Comparison of ENCODE assay signal across 19 cellular contexts in the genomic region with DNA sequence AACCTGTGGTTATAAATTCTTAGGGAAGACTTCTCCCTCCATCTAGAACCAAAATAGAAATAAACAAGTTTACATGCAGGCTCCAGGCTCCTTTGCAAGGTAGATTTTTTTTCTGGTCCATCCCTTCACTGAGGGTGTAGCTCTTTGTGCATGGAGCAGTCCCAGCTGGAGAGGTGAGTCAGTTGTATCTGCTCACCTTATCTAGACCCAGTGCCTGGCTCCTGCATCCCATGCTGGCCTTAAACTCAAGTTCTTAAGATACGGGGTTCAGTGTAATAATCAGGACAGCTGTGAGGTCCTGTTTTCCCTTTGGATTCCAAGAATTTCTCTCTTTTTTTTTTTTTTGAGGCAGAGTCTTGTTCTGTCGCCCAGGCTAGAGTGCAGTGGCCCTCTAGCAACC. TPM values are rescaled to one million over a fixed set of nuclear protein-coding genes. Genes with fewer than 3 reads are reported as not detected.
DNase-seq lines count a peak whose midpoint lies in the region; ATAC-seq, FAIRE-seq and TF ChIP-seq lines count a peak whose summit lies in the region.
"Had no signal": no experiment of that assay in that cellular context is flagged by ENCODE, and none has a peak within 500 bp of the region (broad histone marks: within the 10 kb centered on the region; RNA-seq: fewer than 3 reads in every experiment).

No MANE protein-coding gene starts in this region.

- H3K4me1 ChIP-seq in K562 (replicated peaks in 1 of 2; ENCODE audit: control insufficient read depth in 2 of 2, insufficient read depth in 2 of 2, low read length in 2 of 2) (no peaks in the 10 kb centered on the region), OCI-LY7 (ENCODE audit: insufficient read depth, low read length, poor library complexity, severe bottlenecking) (no peaks in the 10 kb centered on the region)
- H3K4me1 ChIP-seq: A549, Caco-2 had no signal

- H3K9me3 ChIP-seq in K562 (replicated peaks; ENCODE audit: control insufficient read depth, insufficient read depth, low read depth, low read length) (no peaks in the 10 kb centered on the region), OCI-LY7 (ENCODE audit: low read length) (no peaks in the 10 kb centered on the region)
- H3K9me3 ChIP-seq: A549, Caco-2 had no signal

- TF ChIP-seq EP300 in K562 (IDR thresholded peaks at IDR 0.05; ENCODE audit: low read length) = no peak

- no peak overlapping the region for H3K4me3 Mint-ChIP-seq in T-helper 2 cell treated with Interferon-gamma antibody and Interleukin-4, amounts not matched to agents 5 μg/mL and 100 μg/mL, for 36 hours
- H3K4me3 Mint-ChIP-seq in activated T-cell treated with anti-CD3 and anti-CD28 coated beads, Interleukin-2, amount 50 U/mL, for 24 hours = peak overlapping the region; percentile 44
- H3K4me3 Mint-ChIP-seq in activated T-cell treated with anti-CD3 and anti-CD28 coated beads, Interleukin-2, amount 50 U/mL, for 4 hours = no peak overlapping the region
- H3K4me3 Mint-ChIP-seq in activated T-helper 17 cell treated with anti-CD3 and anti-CD28 coated beads, Interleukin-2, amount 50 U/mL, for 72 hours = no peak overlapping the region
- H3K4me3 Mint-ChIP-seq: CD4-positive, alpha-beta T cell; GM23338 had no signal

- TF ChIP-seq RAD21 in K562 (CRISPR knock-in tag; conservative IDR thresholded peaks at IDR 0.05 in 1 of 2, IDR thresholded peaks at IDR 0.05 in 1 of 2) = no peak

- H3K4me1 Mint-ChIP-seq in T-helper 2 cell treated with Interferon-gamma antibody and Interleukin-4, amounts not matched to agents 5 μg/mL and 100 μg/mL, for 36 hours (ENCODE audit: low read depth) = peaks cover 27% of the 10 kb centered on the region
- H3K4me1 Mint-ChIP-seq in activated T-cell treated with anti-CD3 and anti-CD28 coated beads, Interleukin-2, amount 50 U/mL, for 24 hours (ENCODE audit: low read depth) = peaks cover 68% of the 10 kb centered on the region
- peaks cover 19% of the 10 kb centered on the region for H3K4me1 Mint-ChIP-seq in activated T-cell treated with anti-CD3 and anti-CD28 coated beads, Interleukin-2, amount 50 U/mL, for 4 hours (ENCODE audit: low read depth)
- no peaks in the 10 kb centered on the region for H3K4me1 Mint-ChIP-seq in activated T-helper 17 cell treated with anti-CD3 and anti-CD28 coated beads, Interleukin-2, amount 50 U/mL, for 72 hours
- H3K4me1 Mint-ChIP-seq: GM23338 had no signal

- H3K9ac ChIP-seq in K562 (ENCODE audit: insufficient read depth in 1 of 2, low read depth in 2 of 2, low read length in 2 of 2) = no peak overlapping the region

- TF ChIP-seq CTCF in K562 (IDR thresholded peaks at IDR 0.05 in 2 of 3, conservative IDR thresholded peaks at IDR 0.05 in 1 of 3; ENCODE audit: insufficient read depth in 2 of 3, low read depth in 1 of 3, low read length in 3 of 3) = no peak
- TF ChIP-seq CTCF in OCI-LY7 (conservative IDR thresholded peaks at IDR 0.05; ENCODE audit: low read length) = no peak

- peak overlapping the region; percentile 10 for H3K27ac Mint-ChIP-seq in T-helper 2 cell treated with Interferon-gamma antibody and Interleukin-4, amounts not matched to agents 5 μg/mL and 100 μg/mL, for 36 hours
- H3K27ac Mint-ChIP-seq in activated T-cell treated with anti-CD3 and anti-CD28 coated beads, Interleukin-2, amount 50 U/mL, for 24 hours = peak overlapping the region; percentile 97
- peak overlapping the region; percentile 35 for H3K27ac Mint-ChIP-seq in activated T-helper 17 cell treated with anti-CD3 and anti-CD28 coated beads, Interleukin-2, amount 50 U/mL, for 72 hours
- H3K27ac Mint-ChIP-seq: CD4-positive, alpha-beta T cell; GM23338 had no signal

- H4K20me1 ChIP-seq in K562 (replicated peaks; ENCODE audit: control insufficient read depth, insufficient read depth, low read length) = no peaks in the 10 kb centered on the region
- H4K20me1 ChIP-seq in OCI-LY7 (ENCODE audit: insufficient read depth, low read length) = no peaks in the 10 kb centered on the region

- in situ Hi-C loops in K562 (cut with MboI) = no loop called here

- no peaks in the 10 kb centered on the region for H3K9me3 Mint-ChIP-seq in T-helper 2 cell treated with Interferon-gamma antibody and Interleukin-4, amounts not matched to agents 5 μg/mL and 100 μg/mL, for 36 hours
- no peaks in the 10 kb centered on the region for H3K9me3 Mint-ChIP-seq in activated T-cell treated with anti-CD3 and anti-CD28 coated beads, Interleukin-2, amount 50 U/mL, for 24 hours
- H3K9me3 Mint-ChIP-seq in activated T-cell treated with anti-CD3 and anti-CD28 coated beads, Interleukin-2, amount 50 U/mL, for 4 hours = no peaks in the 10 kb centered on the region
- H3K9me3 Mint-ChIP-seq in activated T-helper 17 cell treated with anti-CD3 and anti-CD28 coated beads, Interleukin-2, amount 50 U/mL, for 72 hours = no peaks in the 10 kb centered on the region
- H3K9me3 Mint-ChIP-seq: CD4-positive, alpha-beta T cell; GM23338 had no signal

- BruUV-seq in K562 (replicated peaks; lab: Mats Ljungman, UMichigan) (no TSS peak), OCI-LY7 (replicated peaks; lab: Mats Ljungman, UMichigan) (no TSS peak)

- no peaks in the 10 kb centered on the region for H3K9me2 ChIP-seq in OCI-LY7 (ENCODE audit: insufficient read depth, low read length)

- peaks cover 68% of the 10 kb centered on the region for H3K36me3 Mint-ChIP-seq in T-helper 2 cell treated with Interferon-gamma antibody and Interleukin-4, amounts not matched to agents 5 μg/mL and 100 μg/mL, for 36 hours (ENCODE audit: low read depth)
- H3K36me3 Mint-ChIP-seq in activated T-cell treated with anti-CD3 and anti-CD28 coated beads, Interleukin-2, amount 50 U/mL, for 24 hours (ENCODE audit: low read depth) = peaks cover 95% of the 10 kb centered on the region
- peaks cover 42% of the 10 kb centered on the region for H3K36me3 Mint-ChIP-seq in activated T-cell treated with anti-CD3 and anti-CD28 coated beads, Interleukin-2, amount 50 U/mL, for 4 hours (ENCODE audit: insufficient read depth)
- H3K36me3 Mint-ChIP-seq in activated T-helper 17 cell treated with anti-CD3 and anti-CD28 coated beads, Interleukin-2, amount 50 U/mL, for 72 hours (ENCODE audit: low read depth) = peaks cover 97% of the 10 kb centered on the region

- H3K4me2 ChIP-seq in K562 (ENCODE audit: insufficient read depth, low read length) (no peak overlapping the region), OCI-LY7 (ENCODE audit: low read length) (no peak overlapping the region)
- H3K4me2 ChIP-seq: A549, GM23338 had no signal

- no peaks in the 10 kb centered on the region for H3K27me3 Mint-ChIP-seq in T-helper 2 cell treated with Interferon-gamma antibody and Interleukin-4, amounts not matched to agents 5 μg/mL and 100 μg/mL, for 36 hours (ENCODE audit: low read depth)
- no peaks in the 10 kb centered on the region for H3K27me3 Mint-ChIP-seq in activated T-cell treated with anti-CD3 and anti-CD28 coated beads, Interleukin-2, amount 50 U/mL, for 24 hours
- H3K27me3 Mint-ChIP-seq in activated T-cell treated with anti-CD3 and anti-CD28 coated beads, Interleukin-2, amount 50 U/mL, for 4 hours (ENCODE audit: low read depth) = no peaks in the 10 kb centered on the region
- no peaks in the 10 kb centered on the region for H3K27me3 Mint-ChIP-seq in activated T-helper 17 cell treated with anti-CD3 and anti-CD28 coated beads, Interleukin-2, amount 50 U/mL, for 72 hours
- H3K27me3 Mint-ChIP-seq: CD4-positive, alpha-beta T cell had no signal

- ATAC-seq in activated T-cell treated with anti-CD3 and anti-CD28 coated beads, Interleukin-2, amount 50 U/mL, for 4 hours = no peak
- ATAC-seq in activated T-helper 17 cell treated with anti-CD3 and anti-CD28 coated beads, Interleukin-2, amount 50 U/mL, for 72 hours (replicated peaks) = no peak
- ATAC-seq in K562 = peak; percentile 61
- ATAC-seq: A549, GM23338 had no signal

- H3K27ac ChIP-seq in K562 (ENCODE audit: extremely low read depth, low read depth, low read length) (no peak overlapping the region), OCI-LY7 (ENCODE audit: low read depth, low read length, poor library complexity, severe bottlenecking) (no peak overlapping the region)
- H3K27ac ChIP-seq: 22Rv1, A549, C4-2B had no signal

- intact Hi-C loops in K562 (cut with micrococcal nuclease) = no loop called here
- intact Hi-C loops in OCI-LY7 (cut with micrococcal nuclease; ENCODE audit: unreplicated experiment) = no loop called here

- 0 out of 3 replicates have a peak, but pooled peaks cover under 1% of the 10 kb centered on the region for H3K79me2 ChIP-seq in K562 (ENCODE audit: control insufficient read depth, insufficient read depth, low read length)
- no peaks in the 10 kb centered on the region for H3K79me2 ChIP-seq in OCI-LY7 (ENCODE audit: insufficient read depth, low read depth, low read length)

- FAIRE-seq in K562 (lab: Jason Lieb, UNC) = no peak
- FAIRE-seq: A549, D721Med, G401.6, GM12891, H54 had no signal

- H3K4me3 ChIP-seq in K562 (no peak overlapping the region), OCI-LY7 (ENCODE audit: low read depth, low read length, poor library complexity, severe bottlenecking) (no peak overlapping the region)
- H3K4me3 ChIP-seq: A549, GM23338 had no signal

- no peak for TF ChIP-seq POLR2A in K562 (conservative IDR thresholded peaks at IDR 0.05)

- no peak overlapping the region for H2AFZ ChIP-seq in K562 (ENCODE audit: low read depth, low read length)
- H2AFZ ChIP-seq in OCI-LY7 (ENCODE audit: low read length) = no peak overlapping the region
- H2AFZ ChIP-seq: GM23338 had no signal

- DNase-seq in T-helper 2 cell treated with Interferon-gamma antibody and Interleukin-4, amounts not matched to agents 5 μg/mL and 100 μg/mL, for 36 hours (ENCODE audit: low spot score) = no peak
- DNase-seq in T-helper 2 cell = no peak
- no peak for DNase-seq in activated T-cell treated with anti-CD3 and anti-CD28 coated beads, Interleukin-2, amount 50 U/mL, for 24 hours
- no peak for DNase-seq in activated T-cell treated with anti-CD3 and anti-CD28 coated beads, Interleukin-2, amount 50 U/mL, for 4 hours
- peak in 2 of 4 experiments; percentile 38 to 43 for DNase-seq in K562 (ENCODE audit: extremely low read depth in 1 of 4, low spot score in 3 of 4)
- no peak for DNase-seq in OCI-LY7 (ENCODE audit: low spot score)
- DNase-seq: AML-193; Caco-2; CD4-positive, alpha-beta T cell; HCEC 1CT had no signal

- H3K27me3 ChIP-seq in K562 (ENCODE audit: control insufficient read depth in 2 of 2, insufficient read depth in 2 of 2, low read length in 2 of 2) = no peaks in the 10 kb centered on the region

- H3K36me3 ChIP-seq in K562 (ENCODE audit: control insufficient read depth, insufficient read depth, low read length) (peaks cover 88% of the 10 kb centered on the region), OCI-LY7 (ENCODE audit: insufficient read depth, low read length) (peaks cover 90% of the 10 kb centered on the region)

- CTCF ChIA-PET in K562 (lab: Yijun Ruan, JAX; ENCODE audit: low intra/inter-chr PET ratio) (no interaction called here), OCI-LY7 (lab: Charles Lee; ENCODE audit: unreplicated experiment) (no interaction called here)

- no peaks in the 10 kb centered on the region for H3K9me1 ChIP-seq in K562 (ENCODE audit: control insufficient read depth, insufficient read depth, low read length)

- 43% methylated on average over 1 of the region's 2 CpGs for WGBS in K562 (ENCODE audit: insufficient coverage, low coverage, missing lambda C conversion rate)

- POLR2A ChIA-PET in K562 (lab: Yijun Ruan, JAX) = no interaction called here
- POLR2A ChIA-PET in OCI-LY7 (lab: Charles Lee) = no interaction called here

RNA-seq across cellular contexts. Expression of a gene that starts 14.8 kb away (rescaled TPM):
- total RNA-seq in activated T-cell treated with anti-CD3 and anti-CD28 coated beads, Interleukin-2, amount 50 U/mL, for 4 hours = 100 to 1,000 TPM in 2 of 3 donors, 10 to 100 TPM in 1; 95.5 to 130 (median 114) TPM
- total RNA-seq in activated T-helper 17 cell treated with anti-CD3 and anti-CD28 coated beads, Interleukin-2, amount 50 U/mL, for 72 hours = 10 to 100 TPM; 65.8 to 70.3 TPM
- total RNA-seq in K562 (2011; cell fraction: chromatin; rRNA removed; ENCODE audit: low replicate concordance) = 208 and 240 TPM in 2 replicates
- 116 and 135 TPM in 2 replicates for total RNA-seq in K562 (2011; cell fraction: nucleolus; rRNA removed)
- total RNA-seq in K562 (2011; cell fraction: nucleoplasm; rRNA removed) = 161 and 192 TPM in 2 replicates
- total RNA-seq in K562 (2014; rRNA removed) = 29.0 and 32.3 TPM in 2 replicates
- total RNA-seq in K562 (2014; rRNA removed; fragmentation: Illumina TruSeq; extraction: Trizol) = 42.7 and 45.5 TPM in 2 replicates
- 27.8 and 30.9 TPM in 2 replicates for total RNA-seq in K562 (2015; rRNA removed; fragmentation: Illumina TruSeq; extraction: Trizol)
- 49.9 and 55.9 TPM in 2 replicates for total RNA-seq in K562 (2021)
- polyA plus RNA-seq in K562 (2011; rRNA removed) = 85.5 and 97.9 TPM in 2 replicates
- 57.3 and 65.6 TPM in 2 replicates for polyA plus RNA-seq in K562 (2011; cell fraction: cytosol; rRNA removed)
- polyA plus RNA-seq in K562 (2011; cell fraction: nucleus; rRNA removed) = 112 and 116 TPM in 2 replicates
- polyA plus RNA-seq in K562 (2012) = 22.0 and 23.5 TPM in 2 replicates
- 27.7 TPM in 2 replicates for polyA plus RNA-seq in K562 (2014; fragmentation: Illumina TruSeq; extraction: Trizol)
- 10 to 100 TPM in 1 of 2 experiments, 1 to 10 TPM in 1; 7.4 to 20.5 TPM for polyA plus RNA-seq in K562 (2014; fragmentation: Nextera tagmentation; extraction: Ambion mirVana)
- 23.1 and 29.4 TPM in 2 replicates for polyA plus RNA-seq in K562 (2014; rRNA removed)
- polyA minus RNA-seq in K562 (2011; rRNA and poly(A)+ RNA removed) = 121 and 128 TPM in 2 replicates
- 54.0 and 68.3 TPM in 2 replicates for polyA minus RNA-seq in K562 (2011; cell fraction: cytosol; rRNA and poly(A)+ RNA removed)
- 64.2 and 86.7 TPM in 2 replicates for polyA minus RNA-seq in K562 (2011; cell fraction: nucleus; rRNA and poly(A)+ RNA removed)
- 44.2 and 52.8 TPM in 2 replicates for total RNA-seq in OCI-LY7 (2014; rRNA removed; shearing (Covaris generic))
- total RNA-seq in OCI-LY7 (2022) = 59.0 and 68.1 TPM in 2 replicates

RNA-seq across cellular contexts. Expression of a gene that starts 35.1 kb away (rescaled TPM):
- total RNA-seq in activated T-cell treated with anti-CD3 and anti-CD28 coated beads, Interleukin-2, amount 50 U/mL, for 4 hours = under 1 TPM; 0.14 to 0.24 (median 0.20) TPM
- total RNA-seq in activated T-helper 17 cell treated with anti-CD3 and anti-CD28 coated beads, Interleukin-2, amount 50 U/mL, for 72 hours = under 1 TPM; 0.26 to 0.30 TPM
- total RNA-seq in K562 (2011; cell fraction: chromatin; rRNA removed; ENCODE audit: low replicate concordance) = 0.16 and 0.46 TPM in 2 replicates
- total RNA-seq in K562 (2011; cell fraction: nucleolus; rRNA removed) = under 0.01 and 0.13 TPM in 2 replicates
- 0.07 TPM in 1 of 2 replicates, not detected in the other for total RNA-seq in K562 (2011; cell fraction: nucleoplasm; rRNA removed)
- total RNA-seq in K562 (2014; rRNA removed) (0.05 and 0.08 TPM in 2 replicates), K562 (2014; rRNA removed; fragmentation: Illumina TruSeq; extraction: Trizol) (0.03 and 0.04 TPM in 2 replicates), K562 (2015; rRNA removed; fragmentation: Illumina TruSeq; extraction: Trizol) (0.04 TPM in 2 replicates), K562 (2021) (0.04 and 0.07 TPM in 2 replicates), OCI-LY7 (2022) (0.04 and 0.11 TPM in 2 replicates)
- polyA plus RNA-seq in K562 (2011; rRNA removed) (0.01 and 0.06 TPM in 2 replicates), K562 (2014; fragmentation: Illumina TruSeq; extraction: Trizol) (0.01 TPM in 2 replicates), K562 (2014; fragmentation: Nextera tagmentation; extraction: Ambion mirVana) (under 1 TPM in 1 of 2 experiments, not detected in 1; 0.01 TPM), K562 (2014; rRNA removed) (0.01 TPM in 1 of 2 replicates, not detected in the other)
- under 0.01 TPM in 1 of 2 replicates, not detected in the other for polyA plus RNA-seq in K562 (2011; cell fraction: cytosol; rRNA removed)
- polyA plus RNA-seq in K562 (2011; cell fraction: nucleus; rRNA removed) = 0.15 and 0.26 TPM in 2 replicates
- polyA plus RNA-seq in K562 (2012) = 0.07 and 0.54 TPM in 2 replicates
- 0.07 and 0.18 TPM in 2 replicates for polyA minus RNA-seq in K562 (2011; rRNA and poly(A)+ RNA removed)
- polyA minus RNA-seq in K562 (2011; cell fraction: cytosol; rRNA and poly(A)+ RNA removed) = not detected in 2 replicates
- 0.11 and 0.13 TPM in 2 replicates for polyA minus RNA-seq in K562 (2011; cell fraction: nucleus; rRNA and poly(A)+ RNA removed)
- 0.19 TPM in 1 of 2 replicates, not detected in the other for total RNA-seq in OCI-LY7 (2014; rRNA removed; shearing (Covaris generic))

RNA-seq across cellular contexts. Expression of a gene that starts 56.0 kb away (rescaled TPM):
- total RNA-seq in activated T-cell treated with anti-CD3 and anti-CD28 coated beads, Interleukin-2, amount 50 U/mL, for 4 hours = 1 to 10 TPM; 2.4 to 4.3 (median 3.5) TPM
- total RNA-seq in activated T-helper 17 cell treated with anti-CD3 and anti-CD28 coated beads, Interleukin-2, amount 50 U/mL, for 72 hours = 1 to 10 TPM; 5.6 to 6.3 TPM
- 20.3 and 21.3 TPM in 2 replicates for total RNA-seq in K562 (2011; cell fraction: chromatin; rRNA removed; ENCODE audit: low replicate concordance)
- 14.5 and 16.3 TPM in 2 replicates for total RNA-seq in K562 (2011; cell fraction: nucleolus; rRNA removed)
- total RNA-seq in K562 (2011; cell fraction: nucleoplasm; rRNA removed) = 18.6 and 26.0 TPM in 2 replicates
- total RNA-seq in K562 (2014; rRNA removed) (3.5 and 4.4 TPM in 2 replicates), K562 (2014; rRNA removed; fragmentation: Illumina TruSeq; extraction: Trizol) (3.6 and 3.8 TPM in 2 replicates), K562 (2015; rRNA removed; fragmentation: Illumina TruSeq; extraction: Trizol) (4.3 and 4.4 TPM in 2 replicates), K562 (2021) (4.6 and 5.5 TPM in 2 replicates), OCI-LY7 (2022) (3.7 and 4.7 TPM in 2 replicates)
- polyA plus RNA-seq in K562 (2011; rRNA removed) (5.1 and 6.4 TPM in 2 replicates), K562 (2014; fragmentation: Illumina TruSeq; extraction: Trizol) (4.8 and 5.1 TPM in 2 replicates), K562 (2014; fragmentation: Nextera tagmentation; extraction: Ambion mirVana) (1 to 10 TPM in 1 of 2 experiments, under 1 TPM in 1; 0.58 to 1.2 TPM), K562 (2014; rRNA removed) (2.2 TPM in 2 replicates)
- polyA plus RNA-seq in K562 (2011; cell fraction: cytosol; rRNA removed) = 4.6 and 4.7 TPM in 2 replicates
- polyA plus RNA-seq in K562 (2011; cell fraction: nucleus; rRNA removed) = 7.5 and 8.1 TPM in 2 replicates
- polyA plus RNA-seq in K562 (2012) = 5.1 and 7.0 TPM in 2 replicates
- polyA minus RNA-seq in K562 (2011; rRNA and poly(A)+ RNA removed) = 9.6 TPM in 2 replicates
- polyA minus RNA-seq in K562 (2011; cell fraction: cytosol; rRNA and poly(A)+ RNA removed) = 6.6 and 6.7 TPM in 2 replicates
- 5.4 and 5.8 TPM in 2 replicates for polyA minus RNA-seq in K562 (2011; cell fraction: nucleus; rRNA and poly(A)+ RNA removed)
- total RNA-seq in OCI-LY7 (2014; rRNA removed; shearing (Covaris generic)) = 6.3 and 7.8 TPM in 2 replicates

Comparison
In these comparisons a context has a peak if more than half of its experiments do, and no peak if none do; other contexts are left out.
1. H3K27ac Mint-ChIP-seq: peak in every context shown above with its lines; median percentile 97 in activated T-cell treated with anti-CD3 and anti-CD28 coated beads, Interleukin-2, amount 50 U/mL, for 24 hours; 35 in activated T-helper 17 cell treated with anti-CD3 and anti-CD28 coated beads, Interleukin-2, amount 50 U/mL, for 72 hours; 10 in T-helper 2 cell treated with Interferon-gamma antibody and Interleukin-4, amounts not matched to agents 5 μg/mL and 100 μg/mL, for 36 hours.